In genomic region chr11:18374956-18375355, GRCh38 we compare ENCODE assay signal across 18 cellular contexts. TPM values are rescaled to one million over a fixed set of nuclear protein-coding genes. Genes with fewer than 3 reads are reported as not detected.
"Had no signal": no experiment of that assay in that cellular context is flagged by ENCODE, and none has a peak within 500 bp of the region (broad histone marks: within the 10 kb centered on the region; RNA-seq: fewer than 3 reads in every experiment).

No MANE protein-coding gene starts in this region.

- H2AFZ ChIP-seq: hepatocyte had no signal

- ATAC-seq: foreskin keratinocyte; left colon; left ventricle myocardium superior; natural killer cell treated with Interleukin-12 subunit alpha and Interleukin-12 subunit beta and Interleukin-15 and Interleukin-18, amount 100 ng/mL, for 72 hours had no signal

- H3K4me3 Mint-ChIP-seq: natural killer cell treated with Interleukin-12 subunit alpha and Interleukin-12 subunit beta and Interleukin-15 and Interleukin-18, amount 100 ng/mL, for 72 hours had no signal

- H3K9me3 Mint-ChIP-seq: natural killer cell treated with Interleukin-12 subunit alpha and Interleukin-12 subunit beta and Interleukin-15 and Interleukin-18, amount 100 ng/mL, for 72 hours had no signal

- H3K4me1 ChIP-seq: foreskin keratinocyte, right atrium auricular region, sigmoid colon had no signal

- H3K36me3 Mint-ChIP-seq: natural killer cell treated with Interleukin-12 subunit alpha and Interleukin-12 subunit beta and Interleukin-15 and Interleukin-18, amount 100 ng/mL, for 72 hours had no signal

- H3K79me2 ChIP-seq: hepatocyte had no signal

- H3K9me3 ChIP-seq: neutrophil, right atrium auricular region, sigmoid colon had no signal

- H3K4me3 ChIP-seq: hepatocyte, lung, right atrium auricular region, sigmoid colon, skin epidermis had no signal

- H3K27ac ChIP-seq: foreskin keratinocyte, hepatocyte, neutrophil, right atrium auricular region, sigmoid colon, skin epidermis had no signal

- H3K27me3 ChIP-seq: foreskin keratinocyte, hepatocyte, neutrophil, right atrium auricular region, sigmoid colon had no signal

- H3K4me2 ChIP-seq: hepatocyte had no signal

- H3K27ac Mint-ChIP-seq: natural killer cell treated with Interleukin-12 subunit alpha and Interleukin-12 subunit beta and Interleukin-15 and Interleukin-18, amount 100 ng/mL, for 72 hours had no signal

- H3K36me3 ChIP-seq: neutrophil, right atrium auricular region, sigmoid colon had no signal

- H3K27me3 Mint-ChIP-seq: natural killer cell treated with Interleukin-12 subunit alpha and Interleukin-12 subunit beta and Interleukin-15 and Interleukin-18, amount 100 ng/mL, for 72 hours had no signal

- DNase-seq: foreskin keratinocyte; head of caudate nucleus; left colon; left ventricle myocardium superior; mesenchymal stem cell; midbrain; sigmoid colon; stimulated activated naive CD4-positive, alpha-beta T cell treated with Interleukin-2 at 50 U/mL for 16 hours; trophoblast cell had no signal

RNA-seq across cellular contexts. Expression of gene LDHC, which starts 37.2 kb away (rescaled TPM):
- total RNA-seq: epithelial cell of proximal tubule; foreskin keratinocyte; left ventricle myocardium superior; lung; natural killer cell treated with Interleukin-12 subunit alpha and Interleukin-12 subunit beta and Interleukin-15 and Interleukin-18, amount 100 ng/mL, for 72 hours; posterior vena cava; sigmoid colon; urinary bladder had no signal
